13 cellular contexts compared by ENCODE assay signal in genomic region chr4:78749258-78749971, GRCh38. TPM values are rescaled to one million over a fixed set of nuclear protein-coding genes. Genes with fewer than 3 reads are reported as not detected.
DNase-seq lines count a peak whose midpoint lies in the region; ATAC-seq and TF ChIP-seq lines count a peak whose summit lies in the region.
"Had no signal": no experiment of that assay in that cellular context is flagged by ENCODE, and none has a peak within 500 bp of the region (broad histone marks: within the 10 kb centered on the region; RNA-seq: fewer than 3 reads in every experiment).

No MANE protein-coding gene starts in this region.

- H3K27ac ChIP-seq in GM23248 = no peak overlapping the region
- H3K27ac ChIP-seq in MM.1S (ENCODE audit: low read length) = peak overlapping the region; percentile 41; the same call in 1 of the 2 replicates

- peak; percentile 9 for DNase-seq in GM23248
- DNase-seq in MM.1S = no peak
- DNase-seq in myocyte (ENCODE audit: low read depth) = peak; percentile 44
- DNase-seq in COR-L47 (lab: John Stamatoyannopoulos, UW) = no peak
- DNase-seq in DMS53 (lab: John Stamatoyannopoulos, UW) = no peak
- no peak for DNase-seq in OCI-M2 (lab: John Stamatoyannopoulos, UW; ENCODE audit: unreplicated experiment)
- no peak for DNase-seq in GDM1 (lab: John Stamatoyannopoulos, UW)
- DNase-seq: activated naive CD4-positive, alpha-beta T cell treated with Interleukin-2 at 50 U/mL for 16 hours; endodermal cell; NCI-H1105 treated with DMSO at 0.1 percent for 48 hours; Peyer's patch; stimulated activated CD4-positive, alpha-beta T cell treated with anti-CD3 and anti-CD28 coated beads, Interleukin-2, amount 100 ng/mL, for 48 hours had no signal

- H3K27me3 ChIP-seq in GM23248 (replicated peaks; ENCODE audit: insufficient read depth) (no peaks in the 10 kb centered on the region), MM.1S (replicated peaks; ENCODE audit: insufficient read depth, low read length) (no peaks in the 10 kb centered on the region)
- H3K27me3 ChIP-seq: Peyer's patch had no signal

- in situ Hi-C loops in GM23248 (cut with MboI) = no loop called here

- no peaks in the 10 kb centered on the region for H4K20me1 ChIP-seq in GM23248 (ENCODE audit: insufficient read depth)
- no peaks in the 10 kb centered on the region for H4K20me1 ChIP-seq in MM.1S (ENCODE audit: insufficient read depth, low read length)

- no peaks in the 10 kb centered on the region for H3K79me2 ChIP-seq in GM23248 (ENCODE audit: insufficient read depth)
- H3K79me2 ChIP-seq in MM.1S (ENCODE audit: low read length) = no peaks in the 10 kb centered on the region

- H3F3A ChIP-seq in GM23248 (ENCODE audit: insufficient read depth) (peaks cover 22% of the 10 kb centered on the region), MM.1S (ENCODE audit: insufficient read depth, low read length) (0 out of 2 replicates have a peak, but pooled peaks cover 5% of the 10 kb centered on the region)

- peak; percentile 23 for ATAC-seq in GM18861 (IDR thresholded peaks at IDR 0.05; ENCODE audit: unreplicated experiment)

- H3K36me3 ChIP-seq in GM23248 (ENCODE audit: low read depth) (no peaks in the 10 kb centered on the region), MM.1S (replicated peaks; ENCODE audit: insufficient read depth, low read length) (no peaks in the 10 kb centered on the region)
- H3K36me3 ChIP-seq: Peyer's patch had no signal

- H3K9me2 ChIP-seq in GM23248 (ENCODE audit: insufficient read depth) (no peaks in the 10 kb centered on the region), MM.1S (replicated peaks; ENCODE audit: insufficient read depth, low read length) (no peaks in the 10 kb centered on the region)

- 88 to 90% methylated on average over 4 of the region's 4 CpGs for WGBS in GM23248 (ENCODE audit: low coverage in 1 of 2, low lambda C conversion rate in 2 of 2, missing lambda C conversion rate in 2 of 2), 2 experiments

- no peak overlapping the region for H3K4me2 ChIP-seq in GM23248 (ENCODE audit: unreplicated experiment)
- peak overlapping the region; percentile 38 for H3K4me2 ChIP-seq in MM.1S (ENCODE audit: low read depth, low read length)

- H3K4me1 ChIP-seq in GM23248 (ENCODE audit: insufficient read depth) = peaks cover 25% of the 10 kb centered on the region
- H3K4me1 ChIP-seq in MM.1S (ENCODE audit: low read length) = peaks cover 26% of the 10 kb centered on the region

- H3K9me3 ChIP-seq in GM23248 (ENCODE audit: low read depth) (no peaks in the 10 kb centered on the region), MM.1S (replicated peaks; ENCODE audit: insufficient read depth, low read length) (no peaks in the 10 kb centered on the region)
- H3K9me3 ChIP-seq: Peyer's patch had no signal

- H2AFZ ChIP-seq in GM23248 (no peak overlapping the region), MM.1S (ENCODE audit: low read length) (no peak overlapping the region)

- TF ChIP-seq CTCF in MM.1S (IDR thresholded peaks at IDR 0.05; ENCODE audit: low read length) = no peak

- H3K4me3 ChIP-seq in GM23248 (no peak overlapping the region), MM.1S (ENCODE audit: low read length) (no peak overlapping the region)
- H3K4me3 ChIP-seq: Peyer's patch had no signal

- no peak overlapping the region for H3K9ac ChIP-seq in GM23248
- H3K9ac ChIP-seq in MM.1S (ENCODE audit: low read length) = no peak overlapping the region

RNA-seq across cellular contexts. Expression of gene BMP2K, which starts 26.7 kb away (rescaled TPM):
- total RNA-seq in GM23248 (2014; rRNA removed; shearing (Covaris generic)) = 37.9 and 53.0 TPM in 2 replicates
- 9.3 and 11.0 TPM in 2 replicates for polyA plus RNA-seq in GM23248 (2016; fragmentation: Nextera tagmentation; extraction: Ambion mirVana)
- 38.5 and 39.4 TPM in 2 replicates for total RNA-seq in myocyte
- polyA plus RNA-seq in myocyte (2012) = 8.1 TPM

Comparison
In these comparisons a context has a peak if more than half of its experiments do, and no peak if none do; other contexts are left out.
1. DNase-seq: peak in GM23248 (single experiment) and myocyte (single experiment); none in MM.1S (single experiment), COR-L47 (single experiment), DMS53 (single experiment), OCI-M2 (single experiment) and GDM1 (single experiment).